ENCODE assay signal across 1 cellular context in genomic region chr15:90760661-90761232, GRCh38.
TF ChIP-seq lines count a peak whose summit lies in the region.

No MANE protein-coding gene starts in this region.

TF ChIP-seq in SK-N-SH, 30 proteins besides CTCF, POLR2A, EP300 and RAD21 (continued from another document):
- TF ChIP-seq REST (IDR thresholded peaks at IDR 0.05; ENCODE audit: low read depth, low read length): no peak
- TF ChIP-seq USF2 (IDR thresholded peaks at IDR 0.05; ENCODE audit: borderline replicate concordance, low read depth, low read length): no peak
- TF ChIP-seq CHD2 (IDR thresholded peaks at IDR 0.05; ENCODE audit: low read length, partially characterized antibody): no peak
- no peak for TF ChIP-seq RCOR1 (IDR thresholded peaks at IDR 0.05; ENCODE audit: low read length)
- no peak for TF ChIP-seq FOXJ3 (CRISPR knock-in tag; IDR thresholded peaks at IDR 0.05)
- TF ChIP-seq NFIC (IDR thresholded peaks at IDR 0.05; ENCODE audit: borderline replicate concordance): no peak
TF ChIP-seq in SK-N-SH: peak in this region for 0.
